Comparison of ENCODE assay signal across 1 cellular context in the genomic region with DNA sequence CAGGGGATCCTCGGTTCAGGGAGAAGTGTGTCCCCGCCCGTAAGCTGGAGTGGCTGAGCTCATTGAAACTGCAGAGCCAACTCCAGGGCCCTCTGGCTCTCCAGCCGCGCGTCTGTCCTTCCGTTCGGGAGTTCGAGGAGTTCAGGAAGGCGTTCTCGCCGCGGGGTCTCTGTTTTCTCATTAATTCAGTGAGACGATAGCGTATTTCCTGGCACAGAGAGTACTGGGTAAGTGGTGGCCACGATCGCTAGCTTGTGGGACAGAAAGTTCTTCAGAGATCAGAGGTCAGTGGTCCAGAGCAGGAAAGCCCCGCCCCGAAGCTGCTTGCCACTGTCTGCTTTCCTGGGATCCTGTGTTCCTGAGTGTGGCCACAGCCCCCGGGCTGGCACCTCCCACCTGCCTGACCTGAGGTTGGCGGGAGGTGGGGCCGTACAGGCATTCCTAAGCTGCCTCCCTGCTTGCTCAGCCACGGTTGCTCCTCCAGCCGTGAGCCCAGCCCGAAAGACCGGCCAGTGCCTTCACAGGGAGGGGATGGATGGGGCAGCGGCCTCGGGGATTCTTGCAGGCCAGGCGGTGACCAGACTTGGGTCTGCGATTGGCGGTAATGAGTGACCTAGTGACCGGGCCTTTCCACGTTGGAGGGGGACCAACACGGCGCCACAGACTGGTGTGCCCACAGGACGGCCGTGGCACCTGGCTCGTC.
TF ChIP-seq lines count a peak whose summit lies in the region.

No MANE protein-coding gene starts in this region.

TF ChIP-seq in endothelial cell of umbilical vein, 7 proteins besides CTCF, POLR2A, EP300 and RAD21:
- TF ChIP-seq GATA2 (IDR thresholded peaks at IDR 0.05; ENCODE audit: insufficient read depth, insufficient read length, low read depth, low read length) (no peak), MYC (IDR thresholded peaks at IDR 0.05; ENCODE audit: low read depth, low read length) (no peak), POLR2AphosphoS5 (IDR thresholded peaks at IDR 0.05; ENCODE audit: insufficient read depth, low read depth, low read length) (no peak), FOS (IDR thresholded peaks at IDR 0.05; ENCODE audit: borderline replicate concordance, insufficient read depth, low read length) (no peak), EZH2 (IDR thresholded peaks at IDR 0.05; ENCODE audit: borderline replicate concordance, low read depth, low read length, severe bottlenecking) (no peak), JUN (IDR thresholded peaks at IDR 0.05; ENCODE audit: borderline replicate concordance, insufficient read depth, insufficient read length, low read depth) (no peak), MAX (IDR thresholded peaks at IDR 0.05; ENCODE audit: insufficient read depth, insufficient read length) (no peak)
